ENCODE assay signal across 1 cellular context in the genomic region with DNA sequence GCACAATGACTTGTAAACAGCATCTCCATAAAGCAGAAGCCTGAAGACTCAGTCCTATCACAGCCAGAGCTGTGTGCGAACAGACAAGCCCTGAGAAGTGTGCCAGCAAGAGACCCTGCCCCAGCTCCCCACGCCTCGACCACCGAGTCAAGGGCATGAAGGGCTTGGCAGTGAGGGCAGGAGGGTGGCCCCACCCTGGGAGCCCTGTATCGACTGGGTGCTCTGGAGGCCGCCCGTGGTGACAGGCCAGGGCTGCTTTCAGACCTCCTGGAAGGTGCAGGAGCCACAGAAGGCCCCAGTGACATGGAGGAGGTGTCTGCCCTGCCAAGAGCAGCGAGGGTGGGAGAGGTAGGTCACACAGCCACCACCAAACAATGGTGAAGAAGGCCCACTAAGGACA.
TF ChIP-seq lines count a peak whose summit lies in the region.

No MANE protein-coding gene starts in this region.

TF ChIP-seq in GM23338, 12 proteins besides CTCF, POLR2A, EP300 and RAD21 (continued from another document):
- TF ChIP-seq, protein P1, sequence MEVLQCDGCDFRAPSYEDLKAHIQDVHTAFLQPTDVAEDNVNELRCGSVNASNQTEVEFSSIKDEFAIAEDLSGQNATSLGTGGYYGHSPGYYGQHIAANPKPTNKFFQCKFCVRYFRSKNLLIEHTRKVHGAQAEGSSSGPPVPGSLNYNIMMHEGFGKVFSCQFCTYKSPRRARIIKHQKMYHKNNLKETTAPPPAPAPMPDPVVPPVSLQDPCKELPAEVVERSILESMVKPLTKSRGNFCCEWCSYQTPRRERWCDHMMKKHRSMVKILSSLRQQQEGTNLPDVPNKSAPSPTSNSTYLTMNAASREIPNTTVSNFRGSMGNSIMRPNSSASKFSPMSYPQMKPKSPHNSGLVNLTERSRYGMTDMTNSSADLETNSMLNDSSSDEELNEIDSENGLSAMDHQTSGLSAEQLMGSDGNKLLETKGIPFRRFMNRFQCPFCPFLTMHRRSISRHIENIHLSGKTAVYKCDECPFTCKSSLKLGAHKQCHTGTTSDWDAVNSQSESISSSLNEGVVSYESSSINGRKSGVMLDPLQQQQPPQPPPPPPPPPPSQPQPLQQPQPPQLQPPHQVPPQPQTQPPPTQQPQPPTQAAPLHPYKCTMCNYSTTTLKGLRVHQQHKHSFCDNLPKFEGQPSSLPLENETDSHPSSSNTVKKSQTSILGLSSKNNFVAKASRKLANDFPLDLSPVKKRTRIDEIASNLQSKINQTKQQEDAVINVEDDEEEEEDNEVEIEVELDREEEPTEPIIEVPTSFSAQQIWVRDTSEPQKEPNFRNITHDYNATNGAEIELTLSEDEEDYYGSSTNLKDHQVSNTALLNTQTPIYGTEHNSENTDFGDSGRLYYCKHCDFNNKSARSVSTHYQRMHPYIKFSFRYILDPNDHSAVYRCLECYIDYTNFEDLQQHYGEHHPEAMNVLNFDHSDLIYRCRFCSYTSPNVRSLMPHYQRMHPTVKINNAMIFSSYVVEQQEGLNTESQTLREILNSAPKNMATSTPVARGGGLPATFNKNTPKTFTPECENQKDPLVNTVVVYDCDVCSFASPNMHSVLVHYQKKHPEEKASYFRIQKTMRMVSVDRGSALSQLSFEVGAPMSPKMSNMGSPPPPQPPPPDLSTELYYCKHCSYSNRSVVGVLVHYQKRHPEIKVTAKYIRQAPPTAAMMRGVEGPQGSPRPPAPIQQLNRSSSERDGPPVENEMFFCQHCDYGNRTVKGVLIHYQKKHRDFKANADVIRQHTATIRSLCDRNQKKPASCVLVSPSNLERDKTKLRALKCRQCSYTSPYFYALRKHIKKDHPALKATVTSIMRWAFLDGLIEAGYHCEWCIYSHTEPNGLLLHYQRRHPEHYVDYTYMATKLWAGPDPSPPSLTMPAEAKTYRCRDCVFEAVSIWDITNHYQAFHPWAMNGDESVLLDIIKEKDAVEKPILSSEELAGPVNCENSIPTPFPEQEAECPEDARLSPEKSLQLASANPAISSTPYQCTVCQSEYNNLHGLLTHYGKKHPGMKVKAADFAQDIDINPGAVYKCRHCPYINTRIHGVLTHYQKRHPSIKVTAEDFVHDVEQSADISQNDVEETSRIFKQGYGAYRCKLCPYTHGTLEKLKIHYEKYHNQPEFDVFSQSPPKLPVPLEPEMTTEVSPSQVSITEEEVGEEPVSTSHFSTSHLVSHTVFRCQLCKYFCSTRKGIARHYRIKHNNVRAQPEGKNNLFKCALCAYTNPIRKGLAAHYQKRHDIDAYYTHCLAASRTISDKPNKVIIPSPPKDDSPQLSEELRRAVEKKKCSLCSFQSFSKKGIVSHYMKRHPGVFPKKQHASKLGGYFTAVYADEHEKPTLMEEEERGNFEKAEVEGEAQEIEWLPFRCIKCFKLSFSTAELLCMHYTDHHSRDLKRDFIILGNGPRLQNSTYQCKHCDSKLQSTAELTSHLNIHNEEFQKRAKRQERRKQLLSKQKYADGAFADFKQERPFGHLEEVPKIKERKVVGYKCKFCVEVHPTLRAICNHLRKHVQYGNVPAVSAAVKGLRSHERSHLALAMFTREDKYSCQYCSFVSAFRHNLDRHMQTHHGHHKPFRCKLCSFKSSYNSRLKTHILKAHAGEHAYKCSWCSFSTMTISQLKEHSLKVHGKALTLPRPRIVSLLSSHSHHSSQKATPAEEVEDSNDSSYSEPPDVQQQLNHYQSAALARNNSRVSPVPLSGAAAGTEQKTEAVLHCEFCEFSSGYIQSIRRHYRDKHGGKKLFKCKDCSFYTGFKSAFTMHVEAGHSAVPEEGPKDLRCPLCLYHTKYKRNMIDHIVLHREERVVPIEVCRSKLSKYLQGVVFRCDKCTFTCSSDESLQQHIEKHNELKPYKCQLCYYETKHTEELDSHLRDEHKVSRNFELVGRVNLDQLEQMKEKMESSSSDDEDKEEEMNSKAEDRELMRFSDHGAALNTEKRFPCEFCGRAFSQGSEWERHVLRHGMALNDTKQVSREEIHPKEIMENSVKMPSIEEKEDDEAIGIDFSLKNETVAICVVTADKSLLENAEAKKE (CRISPR knock-in tag; IDR thresholded peaks at IDR 0.05), result no peak
- TF ChIP-seq EZH2 (IDR thresholded peaks at IDR 0.05; ENCODE audit: low read depth, unreplicated experiment) (no peak), ZNF114 (CRISPR knock-in tag; IDR thresholded peaks at IDR 0.05) (no peak), STAT1 (IDR thresholded peaks at IDR 0.05; ENCODE audit: unreplicated experiment) (no peak)
- TF ChIP-seq, protein P2, sequence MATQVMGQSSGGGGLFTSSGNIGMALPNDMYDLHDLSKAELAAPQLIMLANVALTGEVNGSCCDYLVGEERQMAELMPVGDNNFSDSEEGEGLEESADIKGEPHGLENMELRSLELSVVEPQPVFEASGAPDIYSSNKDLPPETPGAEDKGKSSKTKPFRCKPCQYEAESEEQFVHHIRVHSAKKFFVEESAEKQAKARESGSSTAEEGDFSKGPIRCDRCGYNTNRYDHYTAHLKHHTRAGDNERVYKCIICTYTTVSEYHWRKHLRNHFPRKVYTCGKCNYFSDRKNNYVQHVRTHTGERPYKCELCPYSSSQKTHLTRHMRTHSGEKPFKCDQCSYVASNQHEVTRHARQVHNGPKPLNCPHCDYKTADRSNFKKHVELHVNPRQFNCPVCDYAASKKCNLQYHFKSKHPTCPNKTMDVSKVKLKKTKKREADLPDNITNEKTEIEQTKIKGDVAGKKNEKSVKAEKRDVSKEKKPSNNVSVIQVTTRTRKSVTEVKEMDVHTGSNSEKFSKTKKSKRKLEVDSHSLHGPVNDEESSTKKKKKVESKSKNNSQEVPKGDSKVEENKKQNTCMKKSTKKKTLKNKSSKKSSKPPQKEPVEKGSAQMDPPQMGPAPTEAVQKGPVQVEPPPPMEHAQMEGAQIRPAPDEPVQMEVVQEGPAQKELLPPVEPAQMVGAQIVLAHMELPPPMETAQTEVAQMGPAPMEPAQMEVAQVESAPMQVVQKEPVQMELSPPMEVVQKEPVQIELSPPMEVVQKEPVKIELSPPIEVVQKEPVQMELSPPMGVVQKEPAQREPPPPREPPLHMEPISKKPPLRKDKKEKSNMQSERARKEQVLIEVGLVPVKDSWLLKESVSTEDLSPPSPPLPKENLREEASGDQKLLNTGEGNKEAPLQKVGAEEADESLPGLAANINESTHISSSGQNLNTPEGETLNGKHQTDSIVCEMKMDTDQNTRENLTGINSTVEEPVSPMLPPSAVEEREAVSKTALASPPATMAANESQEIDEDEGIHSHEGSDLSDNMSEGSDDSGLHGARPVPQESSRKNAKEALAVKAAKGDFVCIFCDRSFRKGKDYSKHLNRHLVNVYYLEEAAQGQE (IDR thresholded peaks at IDR 0.05; ENCODE audit: unreplicated experiment), result no peak
